In genomic region chrX:24485323-24485722, GRCh38 we compare ENCODE assay signal across 18 cellular contexts.
"Had no signal": no experiment of that assay in that cellular context is flagged by ENCODE, and none has a peak within 500 bp of the region (broad histone marks: within the 10 kb centered on the region; RNA-seq: fewer than 3 reads in every experiment).

No MANE protein-coding gene starts in this region.

- H3K4me3 Mint-ChIP-seq: dendritic cell treated with granulocyte-macrophage colony-stimulating factor and Interleukin-4, amounts not matched to agents 40 ng/mL and 50 ng/mL, for 4 days; naive thymus-derived CD4-positive, alpha-beta T cell; nephron progenitor cell; stimulated activated memory B cell treated with anti-CD40 and anti-IgM and Interleukin-4, amounts not matched to agents 10 μg/mL and 1 μg/mL and 100 μg/mL, for 72 hours; stimulated activated naive CD8-positive, alpha-beta T cell treated with anti-CD3 and anti-CD28 coated beads, Interleukin-15, Interleukin-2, amounts not matched to agents 100 ng/mL and 50 ng/mL, for 24 hours had no signal

- ATAC-seq: heart left ventricle; naive thymus-derived CD4-positive, alpha-beta T cell; sciatic nerve; stimulated activated memory B cell treated with anti-CD40 and anti-IgM and Interleukin-4, amounts not matched to agents 10 μg/mL and 1 μg/mL and 100 μg/mL, for 72 hours had no signal

- H3K4me1 Mint-ChIP-seq: stimulated activated memory B cell treated with anti-CD40 and anti-IgM and Interleukin-4, amounts not matched to agents 10 μg/mL and 1 μg/mL and 100 μg/mL, for 72 hours had no signal

- H3K27ac Mint-ChIP-seq: dendritic cell treated with granulocyte-macrophage colony-stimulating factor and Interleukin-4, amounts not matched to agents 40 ng/mL and 50 ng/mL, for 4 days; nephron progenitor cell; stimulated activated memory B cell treated with anti-CD40 and anti-IgM and Interleukin-4, amounts not matched to agents 10 μg/mL and 1 μg/mL and 100 μg/mL, for 72 hours had no signal

- DNase-seq: foreskin melanocyte; heart left ventricle; hypothalamus; kidney glomerular epithelial cell; mesendoderm; naive thymus-derived CD4-positive, alpha-beta T cell; nephron progenitor cell; spleen; stimulated activated CD4-positive, alpha-beta T cell treated with anti-CD3 and anti-CD28 coated beads, Interleukin-15, amount 100 ng/mL, for 24 hours; stimulated activated CD4-positive, alpha-beta T cell treated with anti-CD3 and anti-CD28 coated beads, Interleukin-1b, Interleukin-23, amount 100 ng/mL, for 48 hours; stimulated activated CD4-positive, alpha-beta T cell treated with anti-CD3 and anti-CD28 coated beads, Interleukin-4, amount 100 ng/mL, for 24 hours; tibial artery; upper lobe of left lung; uterus had no signal

- H3K9me3 Mint-ChIP-seq: stimulated activated memory B cell treated with anti-CD40 and anti-IgM and Interleukin-4, amounts not matched to agents 10 μg/mL and 1 μg/mL and 100 μg/mL, for 72 hours had no signal

- H3K36me3 Mint-ChIP-seq: stimulated activated memory B cell treated with anti-CD40 and anti-IgM and Interleukin-4, amounts not matched to agents 10 μg/mL and 1 μg/mL and 100 μg/mL, for 72 hours had no signal

- H3K27me3 Mint-ChIP-seq: dendritic cell treated with granulocyte-macrophage colony-stimulating factor and Interleukin-4, amounts not matched to agents 40 ng/mL and 50 ng/mL, for 4 days; naive thymus-derived CD4-positive, alpha-beta T cell; stimulated activated memory B cell treated with anti-CD40 and anti-IgM and Interleukin-4, amounts not matched to agents 10 μg/mL and 1 μg/mL and 100 μg/mL, for 72 hours; stimulated activated naive CD8-positive, alpha-beta T cell treated with anti-CD3 and anti-CD28 coated beads, Interleukin-15, Interleukin-2, amounts not matched to agents 100 ng/mL and 50 ng/mL, for 24 hours had no signal
